ENCODE assay signal across 24 cellular contexts in genomic region chr6:169388767-169389166, GRCh38.
"Had no signal": no experiment of that assay in that cellular context is flagged by ENCODE, and none has a peak within 500 bp of the region (broad histone marks: within the 10 kb centered on the region; RNA-seq: fewer than 3 reads in every experiment).

No MANE protein-coding gene starts in this region.

- H3K4me1 Mint-ChIP-seq: naive B cell; natural killer cell; stimulated activated effector memory CD8-positive, alpha-beta T cell treated with anti-CD3 and anti-CD28 coated beads, Interleukin-12 subunit alpha, Interleukin-12 subunit beta, amount 100 ng/mL, for 72 hours had no signal

- H3K27me3 ChIP-seq: pancreas, sigmoid colon, spleen, suprapubic skin, tibial artery, upper lobe of right lung had no signal

- H3K9me3 ChIP-seq: pancreas, prostate gland, suprapubic skin, thoracic aorta, upper lobe of right lung had no signal

- H3K36me3 Mint-ChIP-seq: mesothelial cell of epicardium; natural killer cell; stimulated activated effector memory CD8-positive, alpha-beta T cell treated with anti-CD3 and anti-CD28 coated beads, Interleukin-12 subunit alpha, Interleukin-12 subunit beta, amount 100 ng/mL, for 72 hours had no signal

- H3K27ac ChIP-seq: left ventricle myocardium inferior, pancreas, sigmoid colon, spleen, suprapubic skin, thoracic aorta, tibial artery had no signal

- H3K27ac Mint-ChIP-seq: naive B cell; natural killer cell; stimulated activated effector memory CD8-positive, alpha-beta T cell treated with anti-CD3 and anti-CD28 coated beads, Interleukin-12 subunit alpha, Interleukin-12 subunit beta, amount 100 ng/mL, for 72 hours; stimulated activated naive CD8-positive, alpha-beta T cell treated with anti-CD3 and anti-CD28 coated beads, Interleukin-15, Interleukin-2, amounts not matched to agents 100 ng/mL and 50 ng/mL, for 24 hours had no signal

- H3K36me3 ChIP-seq: left ventricle myocardium inferior, pancreas, prostate gland, sigmoid colon, spleen, suprapubic skin, thoracic aorta, tibial artery, upper lobe of right lung had no signal

- H3K4me3 Mint-ChIP-seq: mesothelial cell of epicardium; natural killer cell; stimulated activated effector memory CD8-positive, alpha-beta T cell treated with anti-CD3 and anti-CD28 coated beads, Interleukin-12 subunit alpha, Interleukin-12 subunit beta, amount 100 ng/mL, for 72 hours; stimulated activated naive CD8-positive, alpha-beta T cell treated with anti-CD3 and anti-CD28 coated beads, Interleukin-15, Interleukin-2, amounts not matched to agents 100 ng/mL and 50 ng/mL, for 24 hours had no signal

- ATAC-seq: natural killer cell; pancreas; right cardiac atrium; stimulated activated effector memory CD8-positive, alpha-beta T cell treated with anti-CD3 and anti-CD28 coated beads, Interleukin-12 subunit alpha, Interleukin-12 subunit beta, amount 100 ng/mL, for 72 hours; upper lobe of right lung had no signal

- H3K4me3 ChIP-seq: left ventricle myocardium inferior, lung, pancreas, prostate gland, sigmoid colon, spleen, suprapubic skin, thoracic aorta, tibial artery had no signal

- DNase-seq: islet precursor cell; left ventricle myocardium inferior; mesendoderm; naive B cell; natural killer cell; pancreas; posterior cingulate gyrus; retina; right cardiac atrium; sigmoid colon; small intestine; spleen; stimulated activated CD4-positive, alpha-beta T cell treated with anti-CD3 and anti-CD28 coated beads, Interleukin-4, amount 100 ng/mL, for 24 hours; stimulated activated naive CD4-positive, alpha-beta T cell; tibial artery; trophoblast cell; upper lobe of right lung had no signal

- H3K4me1 ChIP-seq: left ventricle myocardium inferior, pancreas, prostate gland, spleen, upper lobe of right lung had no signal
